Comparison of ENCODE assay signal across 9 cellular contexts in the genomic region with DNA sequence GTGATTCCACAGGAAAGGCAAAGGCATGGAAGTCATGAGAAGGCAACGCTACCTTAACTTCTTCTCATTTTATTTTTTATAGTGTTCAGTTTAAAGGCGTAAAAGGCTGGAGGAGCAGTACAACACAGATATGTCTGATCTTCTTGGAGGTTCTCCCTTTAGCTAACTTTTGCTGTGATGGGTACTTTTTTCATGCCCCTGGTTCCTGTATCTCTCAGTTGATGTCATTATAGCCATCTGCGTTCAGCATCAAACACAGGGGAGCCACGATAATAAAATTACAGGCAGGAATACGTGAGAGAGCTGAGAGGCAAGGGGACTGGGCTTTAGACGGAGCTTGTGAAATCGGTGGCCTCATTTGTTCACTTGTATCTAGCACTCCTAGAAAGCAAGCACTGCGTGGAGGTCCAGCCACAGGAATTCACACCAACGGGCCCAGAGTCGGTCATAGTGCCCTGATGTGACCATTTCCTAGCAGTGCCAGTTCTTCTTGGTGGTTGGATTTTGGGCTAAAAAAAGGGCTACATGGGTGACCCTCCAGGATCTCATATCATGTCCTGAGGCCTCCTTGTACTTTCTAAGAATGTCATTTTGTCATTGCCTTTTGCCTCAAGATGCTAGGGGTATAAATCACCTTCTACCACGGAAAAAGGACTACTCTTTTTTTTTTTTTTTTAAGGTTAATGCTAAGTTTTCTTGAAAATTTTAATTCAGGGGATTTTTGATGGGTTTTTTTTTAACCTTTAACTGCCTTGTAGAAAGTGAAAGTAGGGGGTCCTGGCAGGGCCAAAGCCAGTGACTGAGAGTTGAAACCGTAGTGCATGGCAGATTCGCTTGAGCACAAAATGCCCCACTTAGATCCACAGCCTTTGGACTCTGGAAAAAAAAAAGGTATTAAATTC.
DNase-seq lines count a peak whose midpoint lies in the region; ATAC-seq and TF ChIP-seq lines count a peak whose summit lies in the region.
"Had no signal": no experiment of that assay in that cellular context is flagged by ENCODE, and none has a peak within 500 bp of the region (broad histone marks: within the 10 kb centered on the region; RNA-seq: fewer than 3 reads in every experiment).

No MANE protein-coding gene starts in this region.

- peak overlapping the region; percentile 81 for H3K27ac Mint-ChIP-seq in CD4-positive, alpha-beta T cell
- H3K27ac Mint-ChIP-seq in activated naive CD8-positive, alpha-beta T cell treated with anti-CD3 and anti-CD28 coated beads, Interleukin-2, amount 10 ng/mL, durations not matched to agents 7 days and 5 days: peak overlapping the region; percentile 91

- H3K4me3 Mint-ChIP-seq in CD4-positive, alpha-beta T cell: peak overlapping the region; percentile 82
- peak overlapping the region; percentile 90 for H3K4me3 Mint-ChIP-seq in activated naive CD8-positive, alpha-beta T cell treated with anti-CD3 and anti-CD28 coated beads, Interleukin-2, amount 10 ng/mL, durations not matched to agents 7 days and 5 days

- DNase-seq in CD4-positive, alpha-beta T cell: peak in 1 of 10 experiments; percentile 23
- no peak for DNase-seq in activated naive CD8-positive, alpha-beta T cell treated with anti-CD3 and anti-CD28 coated beads, Interleukin-2, amount 10 ng/mL, durations not matched to agents 7 days and 5 days
- DNase-seq in SIG-M5 treated with dmso at 0.1 percent for 504 hours (lab: John Stamatoyannopoulos, UW; ENCODE audit: unreplicated experiment) (no peak), DMS79 (lab: John Stamatoyannopoulos, UW) (no peak), omental fat pad (ENCODE audit: low spot score) (no peak), NCI-H146 (lab: John Stamatoyannopoulos, UW) (no peak)
- DNase-seq: DMS53 had no signal

- intact Hi-C loops in CD4-positive, alpha-beta T cell (cut with DNase I, micrococcal nuclease): loop anchor here in 1 of 2 experiments (5.0 kb wide), 2 partner anchors 42 to 53 kb away; no protein-coding TSS in a partner anchor

- no peaks in the 10 kb centered on the region for H3K9me3 Mint-ChIP-seq in CD4-positive, alpha-beta T cell
- H3K9me3 Mint-ChIP-seq in activated naive CD8-positive, alpha-beta T cell treated with anti-CD3 and anti-CD28 coated beads, Interleukin-2, amount 10 ng/mL, durations not matched to agents 7 days and 5 days: no peaks in the 10 kb centered on the region

- TF ChIP-seq CTCF in CD4-positive, alpha-beta T cell (IDR thresholded peaks at IDR 0.05): no peak
- no peak for TF ChIP-seq CTCF in omental fat pad (IDR thresholded peaks at IDR 0.05)

- POLR2A ChIA-PET in CD4-positive, alpha-beta T cell (lab: Charles Lee): interaction anchor here (0.6 to 3.5 kb wide), 10 partner anchors 8 to 467 kb away, joined by 3 to 18 read pairs (median 6); no protein-coding TSS in a partner anchor
- POLR2A ChIA-PET in activated naive CD8-positive, alpha-beta T cell treated with anti-CD3 and anti-CD28 coated beads, Interleukin-2, amount 10 ng/mL, durations not matched to agents 7 days and 5 days (lab: Charles Lee): interaction anchor here (0.8 to 6.1 kb wide), 6 partner anchors 18 to 45 kb away, joined by 3 to 32 read pairs (median 4); no protein-coding TSS in a partner anchor

- peak overlapping the region; percentile 60 for H3K27ac ChIP-seq in CD4-positive, alpha-beta T cell (ENCODE audit: low read depth, low read length)

- CTCF ChIA-PET in CD4-positive, alpha-beta T cell (lab: Charles Lee): interaction anchor here (0.6 kb wide), 1 partner anchor 50 kb away, joined by 3 read pairs; no protein-coding TSS in a partner anchor

- H3K4me1 Mint-ChIP-seq in CD4-positive, alpha-beta T cell (ENCODE audit: low read depth): peaks cover 99% of the 10 kb centered on the region
- peaks cover 84% of the 10 kb centered on the region for H3K4me1 Mint-ChIP-seq in activated naive CD8-positive, alpha-beta T cell treated with anti-CD3 and anti-CD28 coated beads, Interleukin-2, amount 10 ng/mL, durations not matched to agents 7 days and 5 days

- no peaks in the 10 kb centered on the region for H3K9me3 ChIP-seq in CD4-positive, alpha-beta T cell (ENCODE audit: control insufficient read depth, low read length)

- no peaks in the 10 kb centered on the region for H3K27me3 ChIP-seq in CD4-positive, alpha-beta T cell (ENCODE audit: control insufficient read depth, insufficient read depth, low read length)

- H3K27me3 Mint-ChIP-seq in CD4-positive, alpha-beta T cell: no peaks in the 10 kb centered on the region
- H3K27me3 Mint-ChIP-seq in activated naive CD8-positive, alpha-beta T cell treated with anti-CD3 and anti-CD28 coated beads, Interleukin-2, amount 10 ng/mL, durations not matched to agents 7 days and 5 days: no peaks in the 10 kb centered on the region

- peak; percentile 50 for ATAC-seq in CD4-positive, alpha-beta T cell (ENCODE audit: poor library complexity)
- ATAC-seq in GM19324 (IDR thresholded peaks at IDR 0.05; ENCODE audit: low FRiP score, unreplicated experiment) (peak; percentile 52), HG03095 (IDR thresholded peaks at IDR 0.05; ENCODE audit: unreplicated experiment) (peak; percentile 50), omental fat pad (ENCODE audit: low FRiP score) (no peak)
- ATAC-seq in activated naive CD8-positive, alpha-beta T cell treated with anti-CD3 and anti-CD28 coated beads, Interleukin-2, amount 10 ng/mL, durations not matched to agents 7 days and 5 days (ENCODE audit: low read depth): peak; percentile 46

- H3K36me3 Mint-ChIP-seq in CD4-positive, alpha-beta T cell (ENCODE audit: low read depth): peaks cover 97% of the 10 kb centered on the region
- H3K36me3 Mint-ChIP-seq in activated naive CD8-positive, alpha-beta T cell treated with anti-CD3 and anti-CD28 coated beads, Interleukin-2, amount 10 ng/mL, durations not matched to agents 7 days and 5 days: peaks cover 64% of the 10 kb centered on the region
